Comparison of ENCODE assay signal across 9 cellular contexts in genomic region chr17:416293-417206, GRCh38. TPM values are rescaled to one million over a fixed set of nuclear protein-coding genes. Genes with fewer than 3 reads are reported as not detected.
DNase-seq lines count a peak whose midpoint lies in the region; ATAC-seq, FAIRE-seq and TF ChIP-seq lines count a peak whose summit lies in the region.
"Had no signal": no experiment of that assay in that cellular context is flagged by ENCODE, and none has a peak within 500 bp of the region (broad histone marks: within the 10 kb centered on the region; RNA-seq: fewer than 3 reads in every experiment).

No MANE protein-coding gene starts in this region.

- intact Hi-C loops in kidney (cut with DNase I) (no loop called here), MCF 10A (cut with micrococcal nuclease) (no loop called here)

- H3K4me3 ChIP-seq in GM06990 (replicated peaks; ENCODE audit: low read depth, low read length) = peak overlapping the region; percentile 66
- peak overlapping the region in 1 of 2 donors; percentile 41 for H3K4me3 ChIP-seq in kidney (ENCODE audit: low read length in 2 of 2)
- no peak overlapping the region for H3K4me3 ChIP-seq in brain microvascular endothelial cell (ENCODE audit: low read depth, low read length)
- H3K4me3 ChIP-seq: cardiac muscle cell had no signal

- peak; percentile 41 for ATAC-seq in GM21825 (IDR thresholded peaks at IDR 0.05; ENCODE audit: unreplicated experiment)

- FAIRE-seq in kidney (lab: Jason Lieb, UNC) = no peak

- H3K36me3 ChIP-seq in GM06990 (ENCODE audit: control insufficient read depth, insufficient read depth, low read length) (peaks cover 7% of the 10 kb centered on the region), kidney (ENCODE audit: control insufficient read depth in 1 of 2, insufficient read depth in 2 of 2, low read length in 2 of 2) (peaks cover 0 to 10% of the 10 kb centered on the region in 2 donors), brain microvascular endothelial cell (replicated peaks) (no peaks in the 10 kb centered on the region)
- H3K36me3 ChIP-seq: cardiac muscle cell had no signal

- CTCF ChIA-PET in MCF 10A (lab: Yijun Ruan, JAX) = interaction anchor here (1.8 kb wide), 1 partner anchor 580 kb away, joined by 5 read pairs; the partner anchor contains the start of gene TIMM22

- H3K27ac Mint-ChIP-seq in MCF 10A (ENCODE audit: low read depth, unreplicated experiment) = no peak overlapping the region

- no TSS peak for BruUV-seq in MCF 10A (replicated peaks; lab: Mats Ljungman, UMichigan)

- POLR2A ChIA-PET in MCF 10A (lab: Yijun Ruan, JAX) = no interaction called here

- in situ Hi-C loops in brain microvascular endothelial cell (cut with HindIII; ENCODE audit: low pct_ligation_motif_present, low sequenced_read_pairs) = no loop called here

- DNase-seq in GM06990 (ENCODE audit: extremely low read depth, insufficient read length) = peak; percentile 72
- peak; percentile 55 for DNase-seq in activated CD4-positive, CD25-positive, alpha-beta regulatory T cell treated with anti-CD3 and anti-CD28 coated beads, Interleukin-2, amount 50 U/mL, for 72 hours
- peak; percentile 69 for DNase-seq in kidney
- no peak for DNase-seq in MCF 10A (ENCODE audit: unreplicated experiment)
- DNase-seq in brain microvascular endothelial cell = no peak
- no peak for DNase-seq in NCI-H1105 treated with DMSO at 0.1 percent for 48 hours (lab: John Stamatoyannopoulos, UW)
- DNase-seq in NK-92 (lab: John Stamatoyannopoulos, UW; ENCODE audit: unreplicated experiment) = no peak

- no peaks in the 10 kb centered on the region for H3K9me3 ChIP-seq in kidney (ENCODE audit: control insufficient read depth in 1 of 2, low read length in 2 of 2)

- peaks cover 4% of the 10 kb centered on the region for H3K36me3 Mint-ChIP-seq in MCF 10A (ENCODE audit: insufficient read depth, unreplicated experiment)

- no peaks in the 10 kb centered on the region for H3K27me3 ChIP-seq in GM06990 (replicated peaks; ENCODE audit: control insufficient read depth, insufficient read depth, low read length)
- H3K27me3 ChIP-seq in brain microvascular endothelial cell (replicated peaks) = no peaks in the 10 kb centered on the region
- H3K27me3 ChIP-seq: cardiac muscle cell had no signal

- peak; percentile 21 for TF ChIP-seq CTCF in GM06990 (IDR thresholded peaks at IDR 0.05; ENCODE audit: insufficient read depth, low read length, poor library complexity, severe bottlenecking)
- TF ChIP-seq CTCF in kidney (IDR thresholded peaks at IDR 0.05; ENCODE audit: borderline replicate concordance, extremely low read depth, insufficient read depth) = no peak
- TF ChIP-seq CTCF in MCF 10A (IDR thresholded peaks at IDR 0.05; ENCODE audit: unreplicated experiment) = no peak
- no peak for TF ChIP-seq CTCF in brain microvascular endothelial cell (IDR thresholded peaks at IDR 0.05; ENCODE audit: low read depth, low read length, missing control alignments)

- no peak overlapping the region for H3K4me3 Mint-ChIP-seq in MCF 10A (ENCODE audit: unreplicated experiment)

- H3K27ac ChIP-seq in kidney (ENCODE audit: low read depth in 2 of 2, low read length in 2 of 2) (no peak overlapping the region), brain microvascular endothelial cell (no peak overlapping the region)
- H3K27ac ChIP-seq: cardiac muscle cell had no signal

- no peaks in the 10 kb centered on the region for H3K27me3 Mint-ChIP-seq in MCF 10A (ENCODE audit: insufficient read depth, unreplicated experiment)

- H3K9me3 Mint-ChIP-seq in MCF 10A (ENCODE audit: unreplicated experiment) = no peaks in the 10 kb centered on the region

- peak overlapping the region in 1 of 2 donors; percentile 34 for H3K9ac ChIP-seq in kidney (ENCODE audit: low read length in 2 of 2)

- H3K4me1 Mint-ChIP-seq in MCF 10A (ENCODE audit: insufficient read depth, unreplicated experiment) = peaks cover 4% of the 10 kb centered on the region

- H3K4me1 ChIP-seq in kidney (ENCODE audit: control insufficient read depth in 1 of 2, insufficient read depth in 1 of 2, low read depth in 1 of 2, low read length in 2 of 2) = peaks cover 7 to 12% of the 10 kb centered on the region in 2 donors

RNA-seq across cellular contexts. Expression of gene RFLNB, which starts 29.2 kb away (rescaled TPM):
- total RNA-seq in kidney (13.5 TPM), MCF 10A (2022) (0.19 and 0.42 TPM in 2 replicates)
- polyA plus RNA-seq in kidney (ENCODE audit: insufficient read depth, low read depth, low replicate concordance) = 7.9 TPM

Comparison
In these comparisons a context has a peak if more than half of its experiments do, and no peak if none do; other contexts are left out.
1. DNase-seq: peak in GM06990 (single experiment), activated CD4-positive, CD25-positive, alpha-beta regulatory T cell treated with anti-CD3 and anti-CD28 coated beads, Interleukin-2, amount 50 U/mL, for 72 hours (single experiment) and kidney (single experiment); none in MCF 10A (single experiment), brain microvascular endothelial cell (single experiment), NCI-H1105 treated with DMSO at 0.1 percent for 48 hours (single experiment) and NK-92 (single experiment).
2. RNA of gene RFLNB, which starts 29.2 kb away (total RNA-seq): 13.5 TPM in kidney (single experiment); 0.19 to 0.42 TPM in MCF 10A; every median in the first group is over 10 times any median in the second.